ENCODE assay signal across 2 cellular contexts in the genomic region with DNA sequence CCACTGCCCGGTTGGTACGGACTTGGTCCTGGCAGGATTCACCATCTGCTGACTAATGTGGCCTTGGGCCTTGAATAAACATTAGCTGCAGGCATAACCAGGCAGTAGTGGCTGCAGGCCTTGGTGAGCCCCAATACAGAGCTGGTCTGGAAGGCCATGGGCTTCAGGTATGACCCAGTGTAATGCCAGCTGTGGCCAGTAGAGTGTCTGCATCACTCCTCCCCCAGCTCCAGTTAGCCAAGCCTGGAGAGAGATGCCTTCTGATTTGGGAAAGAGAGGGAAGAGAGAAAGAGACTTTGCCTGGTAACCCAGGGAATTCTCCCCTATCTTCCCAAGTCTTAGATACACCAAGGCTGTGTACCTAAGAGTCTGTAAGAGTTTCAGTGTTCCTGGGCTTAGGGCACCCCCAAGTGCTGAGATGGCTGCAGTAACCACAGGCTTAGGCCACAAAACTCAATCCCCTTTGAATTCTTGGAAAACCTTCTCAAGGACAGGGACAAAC.
A peak's percentile ranks its signal among the peaks of the same experiment; 100 is the strongest.
TF ChIP-seq lines count a peak whose summit lies in the region.

No MANE protein-coding gene starts in this region.

TF ChIP-seq in HEK293T, 16 proteins besides CTCF, POLR2A, EP300 and RAD21:
- TF ChIP-seq FOXM1 (IDR thresholded peaks at IDR 0.05; ENCODE audit: borderline replicate concordance) (no peak), ELF4 (IDR thresholded peaks at IDR 0.05) (no peak), FOXK2 (IDR thresholded peaks at IDR 0.05) (no peak), ZNF384 (IDR thresholded peaks at IDR 0.05) (no peak), CTBP1 (IDR thresholded peaks at IDR 0.05; ENCODE audit: borderline replicate concordance) (no peak), SUZ12 (IDR thresholded peaks at IDR 0.05) (no peak), NFRKB (IDR thresholded peaks at IDR 0.05) (no peak), SP1 (IDR thresholded peaks at IDR 0.05) (no peak), HDGF (IDR thresholded peaks at IDR 0.05; ENCODE audit: borderline replicate concordance) (no peak), BHLHE40 (IDR thresholded peaks at IDR 0.05; ENCODE audit: borderline replicate concordance) (no peak), TARDBP (IDR thresholded peaks at IDR 0.05) (no peak)
- TF ChIP-seq, protein P1, sequence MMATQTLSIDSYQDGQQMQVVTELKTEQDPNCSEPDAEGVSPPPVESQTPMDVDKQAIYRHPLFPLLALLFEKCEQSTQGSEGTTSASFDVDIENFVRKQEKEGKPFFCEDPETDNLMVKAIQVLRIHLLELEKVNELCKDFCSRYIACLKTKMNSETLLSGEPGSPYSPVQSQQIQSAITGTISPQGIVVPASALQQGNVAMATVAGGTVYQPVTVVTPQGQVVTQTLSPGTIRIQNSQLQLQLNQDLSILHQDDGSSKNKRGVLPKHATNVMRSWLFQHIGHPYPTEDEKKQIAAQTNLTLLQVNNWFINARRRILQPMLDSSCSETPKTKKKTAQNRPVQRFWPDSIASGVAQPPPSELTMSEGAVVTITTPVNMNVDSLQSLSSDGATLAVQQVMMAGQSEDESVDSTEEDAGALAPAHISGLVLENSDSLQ (IDR thresholded peaks at IDR 0.05), result no peak

TF ChIP-seq in HepG2, 621 proteins besides CTCF, POLR2A, EP300 and RAD21 (continues in another document):
- TF ChIP-seq ZNF343 (CRISPR knock-in tag; IDR thresholded peaks at IDR 0.05) (no peak), SOX6 (IDR thresholded peaks at IDR 0.05) (no peak), SOX6 (CRISPR knock-in tag; IDR thresholded peaks at IDR 0.05) (peak; percentile 47), MEF2D (CRISPR knock-in tag; IDR thresholded peaks at IDR 0.05) (no peak), ZNF350 (CRISPR knock-in tag; IDR thresholded peaks at IDR 0.05; ENCODE audit: borderline replicate concordance, low read depth) (peak; percentile 53; the same call in 1 of the 2 replicates), SRSF9 (IDR thresholded peaks at IDR 0.05; ENCODE audit: borderline replicate concordance, insufficient read depth, low read depth, low read length, poor library complexity, severe bottlenecking) (no peak), ZNF414 (CRISPR knock-in tag; IDR thresholded peaks at IDR 0.05) (no peak), ZNF281 (CRISPR knock-in tag; IDR thresholded peaks at IDR 0.05; ENCODE audit: borderline replicate concordance) (peak; percentile 49; the same call in 1 of the 2 replicates), ZNF331 (CRISPR knock-in tag; IDR thresholded peaks at IDR 0.05) (no peak; the same call in 1 of the 2 replicates), ZNF570 (CRISPR knock-in tag; IDR thresholded peaks at IDR 0.05; ENCODE audit: borderline replicate concordance) (no peak), ZNF253 (CRISPR knock-in tag; IDR thresholded peaks at IDR 0.05; ENCODE audit: borderline replicate concordance) (no peak), ZNF326 (CRISPR knock-in tag; IDR thresholded peaks at IDR 0.05; ENCODE audit: borderline replicate concordance) (no peak), UBTF (CRISPR knock-in tag; IDR thresholded peaks at IDR 0.05) (0 out of 2 replicates have a peak, but pooled peaks have one; percentile 28), MEIS2 (CRISPR knock-in tag; IDR thresholded peaks at IDR 0.05) (no peak), ZNF782 (CRISPR knock-in tag; IDR thresholded peaks at IDR 0.05; ENCODE audit: borderline replicate concordance) (no peak), FOXA1 (IDR thresholded peaks at IDR 0.05) (no peak), FOXA1 (CRISPR knock-in tag; IDR thresholded peaks at IDR 0.05) (0 out of 2 replicates have a peak, but pooled peaks have one; percentile 3), TEAD3 (CRISPR knock-in tag; optimal IDR thresholded peaks at IDR 0.05; ENCODE audit: borderline replicate concordance) (peak; percentile 37), MAX (IDR thresholded peaks at IDR 0.05) (0 out of 2 replicates have a peak, but pooled peaks have one; percentile 8), KMT2A (CRISPR knock-in tag; IDR thresholded peaks at IDR 0.05) (no peak)
- TF ChIP-seq, protein P2, sequence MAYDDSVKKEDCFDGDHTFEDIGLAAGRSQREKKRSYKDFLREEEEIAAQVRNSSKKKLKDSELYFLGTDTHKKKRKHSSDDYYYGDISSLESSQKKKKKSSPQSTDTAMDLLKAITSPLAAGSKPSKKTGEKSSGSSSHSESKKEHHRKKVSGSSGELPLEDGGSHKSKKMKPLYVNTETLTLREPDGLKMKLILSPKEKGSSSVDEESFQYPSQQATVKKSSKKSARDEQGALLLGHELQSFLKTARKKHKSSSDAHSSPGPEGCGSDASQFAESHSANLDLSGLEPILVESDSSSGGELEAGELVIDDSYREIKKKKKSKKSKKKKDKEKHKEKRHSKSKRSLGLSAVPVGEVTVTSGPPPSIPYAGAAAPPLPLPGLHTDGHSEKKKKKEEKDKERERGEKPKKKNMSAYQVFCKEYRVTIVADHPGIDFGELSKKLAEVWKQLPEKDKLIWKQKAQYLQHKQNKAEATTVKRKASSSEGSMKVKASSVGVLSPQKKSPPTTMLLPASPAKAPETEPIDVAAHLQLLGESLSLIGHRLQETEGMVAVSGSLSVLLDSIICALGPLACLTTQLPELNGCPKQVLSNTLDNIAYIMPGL (CRISPR knock-in tag; IDR thresholded peaks at IDR 0.05; ENCODE audit: borderline replicate concordance in 1 of 2, low read depth in 1 of 2), result peak in 1 of 2 experiments; percentile 72; a peak in 2 of 4 replicates
- TF ChIP-seq, protein P3, sequence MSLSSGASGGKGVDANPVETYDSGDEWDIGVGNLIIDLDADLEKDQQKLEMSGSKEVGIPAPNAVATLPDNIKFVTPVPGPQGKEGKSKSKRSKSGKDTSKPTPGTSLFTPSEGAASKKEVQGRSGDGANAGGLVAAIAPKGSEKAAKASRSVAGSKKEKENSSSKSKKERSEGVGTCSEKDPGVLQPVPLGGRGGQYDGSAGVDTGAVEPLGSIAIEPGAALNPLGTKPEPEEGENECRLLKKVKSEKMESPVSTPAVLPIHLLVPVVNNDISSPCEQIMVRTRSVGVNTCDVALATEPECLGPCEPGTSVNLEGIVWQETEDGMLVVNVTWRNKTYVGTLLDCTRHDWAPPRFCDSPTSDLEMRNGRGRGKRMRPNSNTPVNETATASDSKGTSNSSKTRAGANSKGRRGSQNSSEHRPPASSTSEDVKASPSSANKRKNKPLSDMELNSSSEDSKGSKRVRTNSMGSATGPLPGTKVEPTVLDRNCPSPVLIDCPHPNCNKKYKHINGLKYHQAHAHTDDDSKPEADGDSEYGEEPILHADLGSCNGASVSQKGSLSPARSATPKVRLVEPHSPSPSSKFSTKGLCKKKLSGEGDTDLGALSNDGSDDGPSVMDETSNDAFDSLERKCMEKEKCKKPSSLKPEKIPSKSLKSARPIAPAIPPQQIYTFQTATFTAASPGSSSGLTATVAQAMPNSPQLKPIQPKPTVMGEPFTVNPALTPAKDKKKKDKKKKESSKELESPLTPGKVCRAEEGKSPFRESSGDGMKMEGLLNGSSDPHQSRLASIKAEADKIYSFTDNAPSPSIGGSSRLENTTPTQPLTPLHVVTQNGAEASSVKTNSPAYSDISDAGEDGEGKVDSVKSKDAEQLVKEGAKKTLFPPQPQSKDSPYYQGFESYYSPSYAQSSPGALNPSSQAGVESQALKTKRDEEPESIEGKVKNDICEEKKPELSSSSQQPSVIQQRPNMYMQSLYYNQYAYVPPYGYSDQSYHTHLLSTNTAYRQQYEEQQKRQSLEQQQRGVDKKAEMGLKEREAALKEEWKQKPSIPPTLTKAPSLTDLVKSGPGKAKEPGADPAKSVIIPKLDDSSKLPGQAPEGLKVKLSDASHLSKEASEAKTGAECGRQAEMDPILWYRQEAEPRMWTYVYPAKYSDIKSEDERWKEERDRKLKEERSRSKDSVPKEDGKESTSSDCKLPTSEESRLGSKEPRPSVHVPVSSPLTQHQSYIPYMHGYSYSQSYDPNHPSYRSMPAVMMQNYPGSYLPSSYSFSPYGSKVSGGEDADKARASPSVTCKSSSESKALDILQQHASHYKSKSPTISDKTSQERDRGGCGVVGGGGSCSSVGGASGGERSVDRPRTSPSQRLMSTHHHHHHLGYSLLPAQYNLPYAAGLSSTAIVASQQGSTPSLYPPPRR (CRISPR knock-in tag; IDR thresholded peaks at IDR 0.05; ENCODE audit: borderline replicate concordance), result no peak
- TF ChIP-seq, protein P4, sequence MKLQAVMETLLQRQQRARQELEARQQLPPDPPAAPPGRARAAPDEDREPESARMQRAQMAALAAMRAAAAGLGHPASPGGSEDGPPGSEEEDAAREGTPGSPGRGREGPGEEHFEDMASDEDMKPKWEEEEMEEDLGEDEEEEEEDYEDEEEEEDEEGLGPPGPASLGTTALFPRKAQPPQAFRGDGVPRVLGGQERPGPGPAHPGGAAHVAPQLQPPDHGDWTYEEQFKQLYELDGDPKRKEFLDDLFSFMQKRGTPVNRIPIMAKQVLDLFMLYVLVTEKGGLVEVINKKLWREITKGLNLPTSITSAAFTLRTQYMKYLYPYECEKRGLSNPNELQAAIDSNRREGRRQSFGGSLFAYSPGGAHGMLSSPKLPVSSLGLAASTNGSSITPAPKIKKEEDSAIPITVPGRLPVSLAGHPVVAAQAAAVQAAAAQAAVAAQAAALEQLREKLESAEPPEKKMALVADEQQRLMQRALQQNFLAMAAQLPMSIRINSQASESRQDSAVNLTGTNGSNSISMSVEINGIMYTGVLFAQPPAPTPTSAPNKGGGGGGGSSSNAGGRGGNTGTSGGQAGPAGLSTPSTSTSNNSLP (IDR thresholded peaks at IDR 0.05; ENCODE audit: low read depth, low read length), result peak; percentile 58; the same call in 1 of the 2 replicates
- TF ChIP-seq, protein P5, sequence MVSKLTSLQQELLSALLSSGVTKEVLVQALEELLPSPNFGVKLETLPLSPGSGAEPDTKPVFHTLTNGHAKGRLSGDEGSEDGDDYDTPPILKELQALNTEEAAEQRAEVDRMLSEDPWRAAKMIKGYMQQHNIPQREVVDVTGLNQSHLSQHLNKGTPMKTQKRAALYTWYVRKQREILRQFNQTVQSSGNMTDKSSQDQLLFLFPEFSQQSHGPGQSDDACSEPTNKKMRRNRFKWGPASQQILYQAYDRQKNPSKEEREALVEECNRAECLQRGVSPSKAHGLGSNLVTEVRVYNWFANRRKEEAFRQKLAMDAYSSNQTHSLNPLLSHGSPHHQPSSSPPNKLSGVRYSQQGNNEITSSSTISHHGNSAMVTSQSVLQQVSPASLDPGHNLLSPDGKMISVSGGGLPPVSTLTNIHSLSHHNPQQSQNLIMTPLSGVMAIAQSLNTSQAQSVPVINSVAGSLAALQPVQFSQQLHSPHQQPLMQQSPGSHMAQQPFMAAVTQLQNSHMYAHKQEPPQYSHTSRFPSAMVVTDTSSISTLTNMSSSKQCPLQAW (CRISPR knock-in tag; IDR thresholded peaks at IDR 0.05), result peak; percentile 38; the same call in 1 of the 2 replicates
